Comparison of ENCODE assay signal across 8 cellular contexts in the genomic region with DNA sequence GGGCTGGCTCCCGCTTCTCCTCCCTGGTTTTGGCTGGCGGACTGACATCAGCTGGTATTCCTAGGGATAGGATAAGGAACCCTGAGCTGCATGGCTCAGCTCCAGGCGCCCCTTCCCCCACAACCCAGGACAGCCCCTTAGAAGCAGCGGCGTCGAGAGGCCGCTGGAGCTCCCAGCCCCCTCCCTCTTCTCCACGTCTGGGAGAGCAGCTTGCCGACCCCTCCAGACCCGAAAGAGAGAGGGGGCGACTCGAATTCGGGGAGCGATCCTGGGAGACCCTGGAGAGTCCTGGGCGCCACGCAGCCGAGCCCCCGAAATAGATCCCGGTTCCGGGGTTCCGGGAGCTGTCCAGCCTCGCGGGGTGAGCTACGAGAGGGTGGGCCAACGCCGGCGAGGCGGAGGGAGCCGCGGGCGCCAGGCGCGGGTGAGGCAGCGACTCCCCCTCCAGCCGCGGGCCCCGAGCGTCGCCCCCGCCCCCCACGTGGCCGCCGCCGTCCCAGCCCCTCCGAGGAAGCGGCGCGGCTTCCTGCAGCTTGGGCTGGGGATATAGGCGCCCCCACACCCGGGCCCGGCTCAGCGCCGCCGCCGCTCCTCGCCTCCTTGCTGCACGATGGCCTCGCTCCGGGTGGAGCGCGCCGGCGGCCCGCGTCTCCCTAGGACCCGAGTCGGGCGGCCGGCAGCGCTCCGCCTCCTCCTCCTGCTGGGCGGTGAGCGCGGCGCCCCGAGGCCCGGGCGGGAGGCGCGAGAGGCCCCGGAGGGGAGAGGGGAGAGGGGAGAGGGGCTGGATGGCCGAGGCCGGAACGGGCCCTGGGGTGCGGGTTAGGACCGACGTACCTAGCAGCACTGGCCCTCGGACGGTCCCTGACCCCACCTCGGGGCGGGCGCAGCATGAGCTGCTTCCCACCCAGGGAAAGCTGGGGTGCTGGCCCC. TPM values are rescaled to one million over a fixed set of nuclear protein-coding genes. Genes with fewer than 3 reads are reported as not detected.
A peak's percentile ranks its signal among the peaks of the same experiment; 100 is the strongest.
DNase-seq lines count a peak whose midpoint lies in the region; TF ChIP-seq lines count a peak whose summit lies in the region.

A gene with protein sequence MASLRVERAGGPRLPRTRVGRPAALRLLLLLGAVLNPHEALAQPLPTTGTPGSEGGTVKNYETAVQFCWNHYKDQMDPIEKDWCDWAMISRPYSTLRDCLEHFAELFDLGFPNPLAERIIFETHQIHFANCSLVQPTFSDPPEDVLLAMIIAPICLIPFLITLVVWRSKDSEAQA (plus strand): TSS at position 576 of the 930 bp plus-strand sequence. CDS start 35 bp downstream, at position 611.

- H3K27ac ChIP-seq in liver (ENCODE audit: low read depth in 1 of 2, low read length in 2 of 2) (no peak within 1 kb of the TSS), suprapubic skin (peak within 1 kb of the TSS; percentile 64)

- H3K4me3 ChIP-seq in choroid plexus epithelial cell (ENCODE audit: low read depth, low read length) (peak within 1 kb of the TSS; percentile 43), liver (ENCODE audit: low read depth in 1 of 3, low read length in 3 of 3) (peak within 1 kb of the TSS in 2 of 3 donors; percentile 10 to 60), suprapubic skin (peak within 1 kb of the TSS; percentile 63)

- TF ChIP-seq RAD21 in liver (IDR thresholded peaks at IDR 0.05) = no peak

- WGBS in liver = 7% methylated on average over 90 of the region's 92 CpGs
- 4% methylated on average over 35 of the region's 92 CpGs for WGBS in suprapubic skin

- H3K9ac ChIP-seq in liver (ENCODE audit: low read depth in 1 of 2, low read length in 2 of 2) = no peak within 1 kb of the TSS

- DNase-seq in DMS79 (lab: John Stamatoyannopoulos, UW) (peak; percentile 14), NCI-H1105 treated with DMSO at 0.1 percent for 48 hours (lab: John Stamatoyannopoulos, UW) (peak; percentile 25), choroid plexus epithelial cell (ENCODE audit: low read depth) (no peak), suprapubic skin (ENCODE audit: low spot score in 2 of 2) (peak in 1 of 2 donors; percentile 66), GF-D8 (lab: John Stamatoyannopoulos, UW) (no peak), NCI-H2107 (lab: John Stamatoyannopoulos, UW) (no peak), SKM-1 (lab: John Stamatoyannopoulos, UW; ENCODE audit: unreplicated experiment) (no peak)

- H3K9me3 ChIP-seq in liver (ENCODE audit: control insufficient read depth in 4 of 4, low read length in 3 of 4) = no peaks in the 10 kb centered on the region
- H3K9me3 ChIP-seq in suprapubic skin = no peaks in the 10 kb centered on the region

- peaks cover 3 to 20% (median 8%) of the 10 kb centered on the region in 4 donors for H3K4me1 ChIP-seq in liver (ENCODE audit: control insufficient read depth in 4 of 4, insufficient read depth in 4 of 4, low read length in 3 of 4)
- H3K4me1 ChIP-seq in suprapubic skin = peaks cover 40% of the 10 kb centered on the region

- no peaks in the 10 kb centered on the region for H3K36me3 ChIP-seq in liver (ENCODE audit: control insufficient read depth in 4 of 4, insufficient read depth in 3 of 4, low read depth in 1 of 4, low read length in 3 of 4)
- no peaks in the 10 kb centered on the region for H3K36me3 ChIP-seq in suprapubic skin

- H3K27me3 ChIP-seq in liver (ENCODE audit: control insufficient read depth in 4 of 4, insufficient read depth in 4 of 4, low read length in 3 of 4) (peaks cover 0 to 2% (median 0%) of the 10 kb centered on the region in 4 donors), suprapubic skin (no peaks in the 10 kb centered on the region)

- TF ChIP-seq POLR2A in suprapubic skin (IDR thresholded peaks at IDR 0.05) = no peak

- no peak for TF ChIP-seq EP300 in suprapubic skin (IDR thresholded peaks at IDR 0.05)

- TF ChIP-seq CTCF in choroid plexus epithelial cell (conservative IDR thresholded peaks at IDR 0.05; ENCODE audit: low read depth, low read length) (no peak), liver (IDR thresholded peaks at IDR 0.05; ENCODE audit: low read depth, low read length, missing input control) (peak; percentile 6), suprapubic skin (IDR thresholded peaks at IDR 0.05) (no peak)

TF ChIP-seq in liver, 16 proteins besides CTCF, POLR2A, EP300 and RAD21:
- TF ChIP-seq, protein P1, sequence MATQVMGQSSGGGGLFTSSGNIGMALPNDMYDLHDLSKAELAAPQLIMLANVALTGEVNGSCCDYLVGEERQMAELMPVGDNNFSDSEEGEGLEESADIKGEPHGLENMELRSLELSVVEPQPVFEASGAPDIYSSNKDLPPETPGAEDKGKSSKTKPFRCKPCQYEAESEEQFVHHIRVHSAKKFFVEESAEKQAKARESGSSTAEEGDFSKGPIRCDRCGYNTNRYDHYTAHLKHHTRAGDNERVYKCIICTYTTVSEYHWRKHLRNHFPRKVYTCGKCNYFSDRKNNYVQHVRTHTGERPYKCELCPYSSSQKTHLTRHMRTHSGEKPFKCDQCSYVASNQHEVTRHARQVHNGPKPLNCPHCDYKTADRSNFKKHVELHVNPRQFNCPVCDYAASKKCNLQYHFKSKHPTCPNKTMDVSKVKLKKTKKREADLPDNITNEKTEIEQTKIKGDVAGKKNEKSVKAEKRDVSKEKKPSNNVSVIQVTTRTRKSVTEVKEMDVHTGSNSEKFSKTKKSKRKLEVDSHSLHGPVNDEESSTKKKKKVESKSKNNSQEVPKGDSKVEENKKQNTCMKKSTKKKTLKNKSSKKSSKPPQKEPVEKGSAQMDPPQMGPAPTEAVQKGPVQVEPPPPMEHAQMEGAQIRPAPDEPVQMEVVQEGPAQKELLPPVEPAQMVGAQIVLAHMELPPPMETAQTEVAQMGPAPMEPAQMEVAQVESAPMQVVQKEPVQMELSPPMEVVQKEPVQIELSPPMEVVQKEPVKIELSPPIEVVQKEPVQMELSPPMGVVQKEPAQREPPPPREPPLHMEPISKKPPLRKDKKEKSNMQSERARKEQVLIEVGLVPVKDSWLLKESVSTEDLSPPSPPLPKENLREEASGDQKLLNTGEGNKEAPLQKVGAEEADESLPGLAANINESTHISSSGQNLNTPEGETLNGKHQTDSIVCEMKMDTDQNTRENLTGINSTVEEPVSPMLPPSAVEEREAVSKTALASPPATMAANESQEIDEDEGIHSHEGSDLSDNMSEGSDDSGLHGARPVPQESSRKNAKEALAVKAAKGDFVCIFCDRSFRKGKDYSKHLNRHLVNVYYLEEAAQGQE (IDR thresholded peaks at IDR 0.05) = peak; percentile 61
- TF ChIP-seq RXRA (IDR thresholded peaks at IDR 0.05) = no peak

RNA-seq across cellular contexts. Expression of the gene that starts here (rescaled TPM):
- total RNA-seq in liver (1 to 10 TPM in 1 of 2 donors, under 1 TPM in 1; 0.92 to 2.9 TPM), suprapubic skin (10 to 100 TPM in 3 of 4 donors, 1 to 10 TPM in 1; 5.2 to 21.8 (median 14.7) TPM)
- 10 to 100 TPM in 1 of 2 donors, 1 to 10 TPM in 1; 7.3 to 17.2 TPM for polyA plus RNA-seq in liver

Comparison
In these comparisons a context has a peak if more than half of its experiments do, and no peak if none do; other contexts are left out.
1. DNase-seq: peak in DMS79 (single experiment) and NCI-H1105 treated with DMSO at 0.1 percent for 48 hours (single experiment); none in choroid plexus epithelial cell (single experiment), GF-D8 (single experiment), NCI-H2107 (single experiment) and SKM-1 (single experiment).
2. Peak in every context shown above with its lines, with median percentiles within 50 percentile points of each other: H3K4me3 ChIP-seq.